11 cellular contexts compared by ENCODE assay signal in genomic region chr7:151794508-151795167, GRCh38.
DNase-seq lines count a peak whose midpoint lies in the region; ATAC-seq and TF ChIP-seq lines count a peak whose summit lies in the region.
"Had no signal": no experiment of that assay in that cellular context is flagged by ENCODE, and none has a peak within 500 bp of the region (broad histone marks: within the 10 kb centered on the region; RNA-seq: fewer than 3 reads in every experiment).

No MANE protein-coding gene starts in this region.

- no peaks in the 10 kb centered on the region for H3K9me3 ChIP-seq in mammary epithelial cell (replicated peaks; ENCODE audit: insufficient read depth, low read length)
- no peaks in the 10 kb centered on the region for H3K9me3 ChIP-seq in suprapubic skin
- H3K9me3 ChIP-seq: HAP-1 had no signal

- intact Hi-C loops in MCF 10A (cut with micrococcal nuclease), result loop anchor here (5.0 kb wide), 1 partner anchor 138 kb away; no protein-coding TSS in a partner anchor
- intact Hi-C loops in mammary epithelial cell (cut with micrococcal nuclease), result no loop called here
- intact Hi-C loops in activated B cell treated with CpG ODN at 0.5 μM for 24 hours (cut with micrococcal nuclease), result loop anchor here (1.0 to 5.0 kb wide), 2 partner anchors 11 to 83 kb away; partner anchors contain the start of gene PRKAG2

- H3K27ac Mint-ChIP-seq in MCF 10A (ENCODE audit: low read depth, unreplicated experiment) (peak overlapping the region; percentile 75), activated B cell treated with CpG ODN at 0.5 μM for 24 hours (peak overlapping the region; percentile 62)

- H3K4me3 Mint-ChIP-seq in MCF 10A (ENCODE audit: unreplicated experiment), result no peak overlapping the region
- no peak overlapping the region for H3K4me3 Mint-ChIP-seq in activated B cell treated with CpG ODN at 0.5 μM for 24 hours
- H3K4me3 Mint-ChIP-seq: activated T-cell treated with anti-CD3 and anti-CD28 coated beads, Interleukin-2, amount 50 U/mL, for 4 hours had no signal

- dilution Hi-C loops in mammary epithelial cell (cut with HindIII; ENCODE audit: low sequenced_read_pairs), result loop anchor here (10.0 kb wide), 1 partner anchor 50 kb away; no protein-coding TSS in a partner anchor

- H3K4me3 ChIP-seq in mammary epithelial cell (replicated peaks in 1 of 3; ENCODE audit: insufficient read depth in 1 of 3, low read depth in 2 of 3, low read length in 3 of 3) (no peak overlapping the region), suprapubic skin (no peak overlapping the region)
- H3K4me3 ChIP-seq: HAP-1 had no signal

- TF ChIP-seq EP300 in suprapubic skin (IDR thresholded peaks at IDR 0.05), result no peak

- H3K36me3 ChIP-seq in mammary epithelial cell (ENCODE audit: insufficient read depth, low read length) (no peaks in the 10 kb centered on the region), suprapubic skin (no peaks in the 10 kb centered on the region)
- H3K36me3 ChIP-seq: HAP-1 had no signal

- H3K36me3 Mint-ChIP-seq in MCF 10A (ENCODE audit: insufficient read depth, unreplicated experiment), result no peaks in the 10 kb centered on the region
- no peaks in the 10 kb centered on the region for H3K36me3 Mint-ChIP-seq in activated B cell treated with CpG ODN at 0.5 μM for 24 hours (ENCODE audit: low read depth)

- TF ChIP-seq POLR2A in suprapubic skin (IDR thresholded peaks at IDR 0.05) (no peak), GM18505 (IDR thresholded peaks at IDR 0.05; ENCODE audit: borderline replicate concordance, extremely low read depth, insufficient read depth, insufficient read length) (no peak)

- ATAC-seq in activated B cell treated with CpG ODN at 0.5 μM for 24 hours (ENCODE audit: low read depth), result no peak
- ATAC-seq in GM18505 (IDR thresholded peaks at IDR 0.05; ENCODE audit: unreplicated experiment), result no peak

- no peaks in the 10 kb centered on the region for H3K79me2 ChIP-seq in mammary epithelial cell (ENCODE audit: insufficient read depth, low read length)

- DNase-seq in MCF 10A (ENCODE audit: unreplicated experiment) (peak; percentile 75), mammary epithelial cell (no peak), activated B cell treated with CpG ODN at 0.5 μM for 24 hours (no peak), left kidney (ENCODE audit: low read depth, low spot score) (peak; percentile 95), suprapubic skin (ENCODE audit: low spot score in 2 of 2) (no peak), NK-92 (lab: John Stamatoyannopoulos, UW; ENCODE audit: unreplicated experiment) (no peak), KBM-7 (no peak)
- DNase-seq: foreskin fibroblast had no signal

- H4K20me1 ChIP-seq in mammary epithelial cell (ENCODE audit: insufficient read depth, low read length), result no peaks in the 10 kb centered on the region

- H3K9me3 Mint-ChIP-seq in MCF 10A (ENCODE audit: unreplicated experiment) (no peaks in the 10 kb centered on the region), activated B cell treated with CpG ODN at 0.5 μM for 24 hours (no peaks in the 10 kb centered on the region)
- H3K9me3 Mint-ChIP-seq: activated T-cell treated with anti-CD3 and anti-CD28 coated beads, Interleukin-2, amount 50 U/mL, for 4 hours had no signal

- H3K27ac ChIP-seq in mammary epithelial cell (ENCODE audit: insufficient read depth, low read depth, low read length) (no peak overlapping the region), suprapubic skin (peak overlapping the region; percentile 45)

- no peak overlapping the region for H3K9ac ChIP-seq in mammary epithelial cell (ENCODE audit: insufficient read depth, low read length)

- H3K27me3 Mint-ChIP-seq in MCF 10A (ENCODE audit: insufficient read depth, unreplicated experiment) (no peaks in the 10 kb centered on the region), activated B cell treated with CpG ODN at 0.5 μM for 24 hours (no peaks in the 10 kb centered on the region)

- in situ Hi-C loops in mammary epithelial cell (cut with MboI; ENCODE audit: low sequenced_read_pairs in 2 of 2) (no loop called here), KBM-7 (cut with MboI; ENCODE audit: low pct_unique_long_range_greater_than_20kb, low sequenced_read_pairs) (no loop called here)

- CTCF ChIA-PET in MCF 10A (lab: Yijun Ruan, JAX) (interaction anchor here (0.6 to 8.3 kb wide), 4 partner anchors 12 to 547 kb away, joined by 3 to 92 read pairs (median 4); no protein-coding TSS in a partner anchor), mammary epithelial cell (lab: Charles Lee; ENCODE audit: low non-redundant PET) (no interaction called here), activated B cell treated with CpG ODN at 0.5 μM for 24 hours (lab: Charles Lee) (interaction anchor here (3.3 kb wide), 1 partner anchor 12 kb away, joined by 18 read pairs; no protein-coding TSS in a partner anchor)

- POLR2A ChIA-PET in MCF 10A (lab: Yijun Ruan, JAX), result interaction anchor here (0.8 to 0.9 kb wide), 2 partner anchors 9 to 123 kb away, joined by 3 read pairs; no protein-coding TSS in a partner anchor
- POLR2A ChIA-PET in activated B cell treated with CpG ODN at 0.5 μM for 24 hours (lab: Charles Lee), result no interaction called here

- no peak overlapping the region for H3K4me2 ChIP-seq in mammary epithelial cell (ENCODE audit: insufficient read depth, low read depth, low read length)

- no peak overlapping the region for H2AFZ ChIP-seq in mammary epithelial cell (ENCODE audit: low read depth, low read length)

- H3K27me3 ChIP-seq in mammary epithelial cell (ENCODE audit: insufficient read depth, low read length) (no peaks in the 10 kb centered on the region), suprapubic skin (no peaks in the 10 kb centered on the region)

- 97% methylated on average over 10 of the region's 16 CpGs for WGBS in mammary epithelial cell (ENCODE audit: low coverage, missing lambda C conversion rate)
- WGBS in suprapubic skin, result 84% methylated on average over 14 of the region's 16 CpGs

- H3K4me1 Mint-ChIP-seq in MCF 10A (ENCODE audit: insufficient read depth, unreplicated experiment) (peaks cover 25% of the 10 kb centered on the region), activated B cell treated with CpG ODN at 0.5 μM for 24 hours (peaks cover 35% of the 10 kb centered on the region)

- no TSS peak for BruUV-seq in MCF 10A (replicated peaks; lab: Mats Ljungman, UMichigan)
- BruUV-seq in mammary epithelial cell (replicated peaks; lab: Mats Ljungman, UMichigan), result no TSS peak

- no peak for TF ChIP-seq CTCF in MCF 10A (IDR thresholded peaks at IDR 0.05; ENCODE audit: unreplicated experiment)
- no peak for TF ChIP-seq CTCF in mammary epithelial cell (conservative IDR thresholded peaks at IDR 0.05 in 1 of 2, IDR thresholded peaks at IDR 0.05 in 1 of 2; ENCODE audit: extremely low read depth in 1 of 2, insufficient read depth in 1 of 2, low read depth in 1 of 2, low read length in 2 of 2)
- TF ChIP-seq CTCF in activated B cell treated with CpG ODN at 0.5 μM for 24 hours (IDR thresholded peaks at IDR 0.05), result no peak
- no peak for TF ChIP-seq CTCF in suprapubic skin (IDR thresholded peaks at IDR 0.05)

- peaks cover 14% of the 10 kb centered on the region for H3K4me1 ChIP-seq in mammary epithelial cell (ENCODE audit: insufficient read depth, low read length)
- peaks cover 47% of the 10 kb centered on the region for H3K4me1 ChIP-seq in suprapubic skin
- H3K4me1 ChIP-seq: HAP-1 had no signal

Comparison
In these comparisons a context has a peak if more than half of its experiments do, and no peak if none do; other contexts are left out.
1. DNase-seq: peak in MCF 10A (single experiment) and left kidney (single experiment); none in mammary epithelial cell (single experiment), activated B cell treated with CpG ODN at 0.5 μM for 24 hours (single experiment), suprapubic skin (0 of 2), NK-92 (single experiment) and KBM-7 (single experiment).